In the genomic region with DNA sequence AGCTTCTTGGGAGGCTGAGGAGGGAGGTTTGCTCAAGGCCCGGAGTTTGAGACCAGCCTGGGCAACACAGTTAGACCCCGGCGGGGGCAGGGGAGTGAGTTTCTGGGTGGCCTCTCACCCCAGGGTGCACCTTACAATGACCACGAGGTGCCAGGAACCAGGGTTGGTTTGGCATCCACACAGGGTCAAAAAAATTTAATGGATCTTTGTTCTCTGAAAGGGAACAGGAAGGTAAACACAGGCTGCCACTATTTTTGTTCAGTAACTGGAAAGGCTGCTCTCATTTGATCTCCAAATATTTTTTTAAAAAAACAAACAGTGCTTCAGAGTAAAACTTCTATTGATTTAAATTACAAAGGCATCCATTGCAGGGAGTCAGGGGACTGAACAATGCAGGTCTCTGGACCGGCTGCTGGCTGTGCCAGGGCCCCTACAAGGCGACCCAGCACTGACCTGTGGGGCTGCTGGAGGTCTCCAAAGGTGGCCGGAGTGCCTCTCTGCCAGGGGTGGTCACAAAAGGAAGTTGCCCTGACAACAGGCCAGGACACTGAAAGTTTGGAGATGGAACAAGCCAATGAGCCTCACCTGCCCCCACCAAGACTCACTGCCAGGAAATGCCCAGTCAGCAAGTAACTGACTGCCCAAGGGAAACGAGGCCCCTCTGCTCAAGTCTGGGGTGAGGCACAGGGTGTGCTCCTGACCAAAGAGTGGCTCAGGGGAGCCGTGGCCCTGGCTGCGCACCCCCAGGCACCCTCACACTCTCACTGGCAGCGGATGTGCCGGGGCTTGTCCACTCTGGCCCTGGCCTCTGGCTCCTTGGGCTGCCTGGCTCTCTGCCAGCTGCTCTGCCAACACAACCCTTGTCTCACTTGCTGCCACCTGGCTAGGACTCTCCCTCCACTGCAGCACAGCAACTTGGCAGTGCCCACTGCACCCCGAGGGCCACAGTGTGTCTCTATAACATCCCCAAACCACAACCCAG, we compare ENCODE assay signal across 8 cellular contexts. TPM values are rescaled to one million over a fixed set of nuclear protein-coding genes. Genes with fewer than 3 reads are reported as not detected.
DNase-seq lines count a peak whose midpoint lies in the region; ATAC-seq and TF ChIP-seq lines count a peak whose summit lies in the region.
"Had no signal": no experiment of that assay in that cellular context is flagged by ENCODE, and none has a peak within 500 bp of the region (broad histone marks: within the 10 kb centered on the region; RNA-seq: fewer than 3 reads in every experiment).

No MANE protein-coding gene starts in this region.

- no peak for TF ChIP-seq POLR2A in right lobe of liver (IDR thresholded peaks at IDR 0.05)
- no peak for TF ChIP-seq POLR2A in testis (IDR thresholded peaks at IDR 0.05)

- H3K9me3 Mint-ChIP-seq in MCF 10A (ENCODE audit: unreplicated experiment), result no peaks in the 10 kb centered on the region
- H3K9me3 Mint-ChIP-seq in glutamatergic neuron (ENCODE audit: unreplicated experiment), result peaks cover 14% of the 10 kb centered on the region
- H3K9me3 Mint-ChIP-seq: activated naive CD4-positive, alpha-beta T cell treated with anti-CD3 and anti-CD28 coated beads, Interleukin-2, amount 50 U/mL, for 24 hours had no signal

- H3K27me3 ChIP-seq in right lobe of liver, result no peaks in the 10 kb centered on the region
- H3K27me3 ChIP-seq in testis, result no peaks in the 10 kb centered on the region

- H3K4me1 ChIP-seq in right lobe of liver (peaks cover 0 to 67% (median 17%) of the 10 kb centered on the region in 4 donors), testis (peaks cover 9% of the 10 kb centered on the region)

- POLR2A ChIA-PET in MCF 10A (lab: Yijun Ruan, JAX), result interaction anchor here (0.6 to 1.4 kb wide), 9 partner anchors 8 to 285 kb away, joined by 3 to 8 read pairs (median 4); partner anchors contain the start of gene CYB5R3

- intact Hi-C loops in MCF 10A (cut with micrococcal nuclease) (no loop called here), right lobe of liver (cut with DNase I) (no loop called here), testis (cut with DNase I; ENCODE audit: low total_unique reads) (no loop called here)

- H3K36me3 Mint-ChIP-seq in MCF 10A (ENCODE audit: insufficient read depth, unreplicated experiment) (peaks cover 70% of the 10 kb centered on the region), glutamatergic neuron (ENCODE audit: unreplicated experiment) (no peaks in the 10 kb centered on the region)

- CTCF ChIA-PET in MCF 10A (lab: Yijun Ruan, JAX), result interaction anchor here (0.7 to 1.2 kb wide), 5 partner anchors 15 to 191 kb away, joined by 3 to 4 read pairs (median 3); partner anchors contain the start of gene POLDIP3

- H3K4me3 Mint-ChIP-seq in MCF 10A (ENCODE audit: unreplicated experiment), result no peak overlapping the region
- H3K4me3 Mint-ChIP-seq in glutamatergic neuron (ENCODE audit: unreplicated experiment), result no peak overlapping the region
- H3K4me3 Mint-ChIP-seq: activated naive CD4-positive, alpha-beta T cell treated with anti-CD3 and anti-CD28 coated beads, Interleukin-2, amount 50 U/mL, for 24 hours had no signal

- TF ChIP-seq CTCF in MCF 10A (IDR thresholded peaks at IDR 0.05; ENCODE audit: unreplicated experiment), result no peak
- TF ChIP-seq CTCF in right lobe of liver (IDR thresholded peaks at IDR 0.05), result no peak
- no peak for TF ChIP-seq CTCF in testis (IDR thresholded peaks at IDR 0.05)
- no peak for TF ChIP-seq CTCF in glutamatergic neuron (IDR thresholded peaks at IDR 0.05; ENCODE audit: partially characterized antibody, unreplicated experiment)

- 26% methylated on average over 7 of the region's 13 CpGs for WGBS in right lobe of liver (ENCODE audit: insufficient coverage, low coverage, low lambda C conversion rate, missing lambda C conversion rate)
- 59 to 70% methylated on average over 8 to 13 of the region's 13 CpGs for WGBS in testis, 2 donors

- H3K9me3 ChIP-seq in right lobe of liver (no peaks in the 10 kb centered on the region), testis (no peaks in the 10 kb centered on the region)

- H3K27ac Mint-ChIP-seq in MCF 10A (ENCODE audit: low read depth, unreplicated experiment), result peak overlapping the region; percentile 94
- no peak overlapping the region for H3K27ac Mint-ChIP-seq in glutamatergic neuron (ENCODE audit: unreplicated experiment)
- H3K27ac Mint-ChIP-seq: activated naive CD4-positive, alpha-beta T cell treated with anti-CD3 and anti-CD28 coated beads, Interleukin-2, amount 50 U/mL, for 24 hours had no signal

- H3K27me3 Mint-ChIP-seq in MCF 10A (ENCODE audit: insufficient read depth, unreplicated experiment), result no peaks in the 10 kb centered on the region
- H3K27me3 Mint-ChIP-seq in glutamatergic neuron (ENCODE audit: unreplicated experiment), result peaks cover 2% of the 10 kb centered on the region
- H3K27me3 Mint-ChIP-seq: activated naive CD4-positive, alpha-beta T cell treated with anti-CD3 and anti-CD28 coated beads, Interleukin-2, amount 50 U/mL, for 24 hours had no signal

- no peak overlapping the region for H3K4me3 ChIP-seq in right lobe of liver
- no peak overlapping the region for H3K4me3 ChIP-seq in testis

- peak; percentile 50 for DNase-seq in NCI-H146 (lab: John Stamatoyannopoulos, UW)
- DNase-seq in MCF 10A (ENCODE audit: unreplicated experiment), result peak; percentile 90
- DNase-seq in right lobe of liver, result peak; percentile 79 to 92 (median 89)
- peak; percentile 18 for DNase-seq in testis
- no peak for DNase-seq in glutamatergic neuron
- no peak for DNase-seq in NCI-H524 (lab: John Stamatoyannopoulos, UW)

- peak; percentile 58 to 79 (median 74) for ATAC-seq in right lobe of liver
- no peak for ATAC-seq in GM18868 (IDR thresholded peaks at IDR 0.05; ENCODE audit: unreplicated experiment)

- no TSS peak for BruUV-seq in MCF 10A (replicated peaks; lab: Mats Ljungman, UMichigan)

- H3K36me3 ChIP-seq in right lobe of liver, result peaks cover 0 to 27% (median 10%) of the 10 kb centered on the region in 4 donors
- H3K36me3 ChIP-seq in testis (ENCODE audit: low read depth, missing control alignments), result no peaks in the 10 kb centered on the region

- H3K27ac ChIP-seq in right lobe of liver (peak overlapping the region; percentile 60 to 74 (median 64)), testis (peak overlapping the region; percentile 55 to 66)

- H3K4me1 Mint-ChIP-seq in MCF 10A (ENCODE audit: insufficient read depth, unreplicated experiment), result peaks cover 9% of the 10 kb centered on the region
- H3K4me1 Mint-ChIP-seq in glutamatergic neuron (ENCODE audit: low read depth, unreplicated experiment), result peaks cover 28% of the 10 kb centered on the region
- H3K4me1 Mint-ChIP-seq: activated naive CD4-positive, alpha-beta T cell treated with anti-CD3 and anti-CD28 coated beads, Interleukin-2, amount 50 U/mL, for 24 hours had no signal

RNA-seq across cellular contexts. Expression of gene ARFGAP3, which starts 51.8 kb away (rescaled TPM):
- total RNA-seq in MCF 10A (2022) (67.1 and 82.9 TPM in 2 replicates), right lobe of liver (10 to 100 TPM; 19.8 to 48.4 (median 30.4) TPM), testis (10 to 100 TPM; 50.2 to 54.1 TPM), glutamatergic neuron (ENCODE audit: unreplicated experiment) (18.4 TPM)
- polyA plus RNA-seq in testis (ENCODE audit: insufficient read depth, low read depth, low replicate concordance), result 82.9 TPM

Comparison
In these comparisons a context has a peak if more than half of its experiments do, and no peak if none do; other contexts are left out.
1. DNase-seq: peak in NCI-H146 (single experiment), MCF 10A (single experiment), right lobe of liver (3 of 3) and testis (single experiment); none in glutamatergic neuron (single experiment) and NCI-H524 (0 of 2).